8 cellular contexts compared by ENCODE assay signal in the genomic region with DNA sequence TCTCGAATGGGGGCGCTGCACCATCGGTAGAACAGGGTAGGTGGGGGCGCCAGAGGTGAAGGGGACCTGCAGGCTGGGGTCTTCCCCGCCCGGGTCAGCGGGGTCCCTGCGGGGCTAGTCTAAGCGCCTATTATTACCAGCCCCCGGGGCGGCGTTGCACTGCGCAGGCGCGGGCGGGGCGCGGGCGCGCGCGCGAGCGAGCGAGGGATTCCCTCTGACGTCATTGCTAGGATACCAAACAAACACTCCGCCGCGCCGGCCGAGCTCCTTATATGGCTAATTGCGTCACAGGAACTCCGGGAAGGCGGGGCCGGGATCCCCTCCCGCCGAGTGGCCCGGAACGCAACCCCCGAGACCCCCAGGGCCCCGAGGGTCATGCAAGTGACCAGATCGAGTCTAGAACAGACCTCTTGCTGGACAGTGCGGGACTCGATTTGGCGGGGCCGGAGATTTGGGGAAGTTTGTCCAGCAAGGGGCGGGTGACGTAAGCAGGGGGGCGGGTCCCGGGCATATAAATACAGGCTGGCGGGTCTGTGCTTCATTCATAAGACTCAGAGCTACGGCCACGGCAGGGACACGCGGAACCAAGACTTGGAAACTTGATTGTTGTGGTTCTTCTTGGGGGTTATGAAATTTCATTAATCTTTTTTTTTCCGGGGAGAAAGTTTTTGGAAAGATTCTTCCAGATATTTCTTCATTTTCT. TPM values are rescaled to one million over a fixed set of nuclear protein-coding genes. Genes with fewer than 3 reads are reported as not detected.
DNase-seq lines count a peak whose midpoint lies in the region; ATAC-seq and TF ChIP-seq lines count a peak whose summit lies in the region.

A gene (plus strand): TSS at position 541 of the 703 bp plus-strand sequence. CDS start 591 bp downstream, outside the sequence.

- H3K36me3 Mint-ChIP-seq in progenitor cell of endocrine pancreas (ENCODE audit: insufficient read depth) = no peaks in the 10 kb centered on the region

- peaks cover 11% of the 10 kb centered on the region for H3K27me3 Mint-ChIP-seq in progenitor cell of endocrine pancreas

- no peaks in the 10 kb centered on the region for H3K9me3 ChIP-seq in upper lobe of right lung

- H3K36me3 ChIP-seq in GM06990 (ENCODE audit: control insufficient read depth, insufficient read depth, low read length) (no peaks in the 10 kb centered on the region), upper lobe of right lung (no peaks in the 10 kb centered on the region)

- H3K27ac Mint-ChIP-seq in progenitor cell of endocrine pancreas = peak within 1 kb of the TSS; percentile 97

- ATAC-seq in HG02610 (IDR thresholded peaks at IDR 0.05; ENCODE audit: unreplicated experiment) (peak; percentile 41), left cardiac atrium (peak; percentile 52 to 56), upper lobe of right lung (peak; percentile 57)

- H3K27ac ChIP-seq in upper lobe of right lung = peak within 1 kb of the TSS; percentile 99

- peaks cover 13% of the 10 kb centered on the region for H3K4me1 Mint-ChIP-seq in progenitor cell of endocrine pancreas (ENCODE audit: low read depth)

- no peaks in the 10 kb centered on the region for H3K27me3 ChIP-seq in GM06990 (replicated peaks; ENCODE audit: control insufficient read depth, insufficient read depth, low read length)
- H3K27me3 ChIP-seq in upper lobe of right lung = no peaks in the 10 kb centered on the region

- H3K4me3 Mint-ChIP-seq in progenitor cell of endocrine pancreas (ENCODE audit: low read depth) = peak within 1 kb of the TSS; percentile 84

- peak; percentile 92 for DNase-seq in GM06990 (ENCODE audit: extremely low read depth, insufficient read length)
- peak; percentile 66 for DNase-seq in NCI-H1417 treated with DMSO at 0.1 percent for 48 hours (lab: John Stamatoyannopoulos, UW)
- DNase-seq in T-helper 1 cell = peak; percentile 92 to 96 (median 92)
- DNase-seq in amniotic epithelial cell (ENCODE audit: low read depth) = peak; percentile 87
- peak; percentile 96 for DNase-seq in left cardiac atrium
- DNase-seq in progenitor cell of endocrine pancreas (ENCODE audit: low spot score, unreplicated experiment) = peak; percentile 88
- peak; percentile 96 for DNase-seq in upper lobe of right lung

- peaks cover 28% of the 10 kb centered on the region for H3K4me1 ChIP-seq in upper lobe of right lung

- intact Hi-C loops in left cardiac atrium (cut with DNase I) (no loop called here), upper lobe of right lung (cut with DNase I) (no loop called here)

- no peaks in the 10 kb centered on the region for H3K9me3 Mint-ChIP-seq in progenitor cell of endocrine pancreas (ENCODE audit: low read depth)

- H3K4me3 ChIP-seq in GM06990 (replicated peaks; ENCODE audit: low read depth, low read length) = peak within 1 kb of the TSS; percentile 72
- H3K4me3 ChIP-seq in upper lobe of right lung = peak within 1 kb of the TSS; percentile 81

- TF ChIP-seq CTCF in GM06990 (IDR thresholded peaks at IDR 0.05; ENCODE audit: insufficient read depth, low read length, poor library complexity, severe bottlenecking) (peak; percentile 13), progenitor cell of endocrine pancreas (IDR thresholded peaks at IDR 0.05; ENCODE audit: unreplicated experiment) (peak; percentile 32), upper lobe of right lung (IDR thresholded peaks at IDR 0.05) (no peak)

RNA-seq across cellular contexts. Expression of the gene that starts here (rescaled TPM):
- total RNA-seq in left cardiac atrium (1 to 10 TPM; 1.5 to 5.5 TPM), progenitor cell of endocrine pancreas (5.3 and 7.3 TPM in 2 replicates), upper lobe of right lung (3.6 TPM)

Comparison
In these comparisons a context has a peak if more than half of its experiments do, and no peak if none do; other contexts are left out.
1. Peak in every context shown above with its lines: DNase-seq, ATAC-seq, H3K4me3 ChIP-seq and H3K27ac ChIP-seq.